ENCODE assay signal across 8 cellular contexts in genomic region chr2:54103454-54104314, GRCh38. TPM values are rescaled to one million over a fixed set of nuclear protein-coding genes. Genes with fewer than 3 reads are reported as not detected.
DNase-seq lines count a peak whose midpoint lies in the region; ATAC-seq and TF ChIP-seq lines count a peak whose summit lies in the region.

No MANE protein-coding gene starts in this region.

- CTCF ChIA-PET in HEK293T (lab: Yijun Ruan, JAX) = no interaction called here

- H3K27ac Mint-ChIP-seq in activated naive CD8-positive, alpha-beta T cell treated with anti-CD3 and anti-CD28 coated beads for 36 hours = no peak overlapping the region

- no peaks in the 10 kb centered on the region for H3K27me3 Mint-ChIP-seq in activated naive CD8-positive, alpha-beta T cell treated with anti-CD3 and anti-CD28 coated beads for 36 hours

- H3K9me3 Mint-ChIP-seq in activated naive CD8-positive, alpha-beta T cell treated with anti-CD3 and anti-CD28 coated beads for 36 hours = no peaks in the 10 kb centered on the region

- no peaks in the 10 kb centered on the region for H3K36me3 Mint-ChIP-seq in activated naive CD8-positive, alpha-beta T cell treated with anti-CD3 and anti-CD28 coated beads for 36 hours

- peak; percentile 5 for DNase-seq in NCI-H2196 (lab: John Stamatoyannopoulos, UW; ENCODE audit: unreplicated experiment)
- DNase-seq in NCI-H2196 treated with DMSO at 0.1 percent for 48 hours (lab: John Stamatoyannopoulos, UW; ENCODE audit: unreplicated experiment) = no peak
- DNase-seq in HEK293T (ENCODE audit: extremely low spot score) = peak; percentile 20
- peak; percentile 55 for DNase-seq in NCI-H460 (ENCODE audit: extremely low read depth, low read depth)
- peak; percentile 25 for DNase-seq in activated naive CD8-positive, alpha-beta T cell treated with anti-CD3 and anti-CD28 coated beads for 36 hours
- peak; percentile 75 for DNase-seq in iPS-NIHi7 (ENCODE audit: extremely low spot score)
- DNase-seq in NCI-H187 (lab: John Stamatoyannopoulos, UW) = no peak

- H3K4me3 Mint-ChIP-seq in activated naive CD8-positive, alpha-beta T cell treated with anti-CD3 and anti-CD28 coated beads for 36 hours = no peak overlapping the region

- POLR2A ChIA-PET in HEK293T (lab: Yijun Ruan, JAX) = interaction anchor here (2.1 kb wide), 1 partner anchor 12 kb away, joined by 6 read pairs; no protein-coding TSS in a partner anchor

- ATAC-seq in HG03025 (IDR thresholded peaks at IDR 0.05; ENCODE audit: low FRiP score, unreplicated experiment) = no peak

- H3K4me1 Mint-ChIP-seq in activated naive CD8-positive, alpha-beta T cell treated with anti-CD3 and anti-CD28 coated beads for 36 hours = peaks cover 9% of the 10 kb centered on the region

TF ChIP-seq in HEK293T, 16 proteins besides CTCF, POLR2A, EP300 and RAD21:
- TF ChIP-seq CTBP1 (IDR thresholded peaks at IDR 0.05; ENCODE audit: borderline replicate concordance) (no peak), TARDBP (IDR thresholded peaks at IDR 0.05) (no peak), ARNT (IDR thresholded peaks at IDR 0.05) (no peak), BHLHE40 (IDR thresholded peaks at IDR 0.05; ENCODE audit: borderline replicate concordance) (no peak), L3MBTL2 (conservative IDR thresholded peaks at IDR 0.05) (no peak), FOXK2 (IDR thresholded peaks at IDR 0.05) (no peak), SUZ12 (IDR thresholded peaks at IDR 0.05) (no peak), PKNOX1 (IDR thresholded peaks at IDR 0.05) (no peak), FOXA1 (IDR thresholded peaks at IDR 0.05) (no peak), SP1 (IDR thresholded peaks at IDR 0.05) (no peak), LEF1 (IDR thresholded peaks at IDR 0.05; ENCODE audit: borderline replicate concordance) (no peak), ELF4 (IDR thresholded peaks at IDR 0.05) (no peak), ZNF384 (IDR thresholded peaks at IDR 0.05) (no peak), NFRKB (IDR thresholded peaks at IDR 0.05) (no peak), HDGF (IDR thresholded peaks at IDR 0.05; ENCODE audit: borderline replicate concordance) (no peak)

RNA-seq across cellular contexts. Expression of gene ACYP2, which starts 11.7 kb away (rescaled TPM):
- total RNA-seq in NCI-H460 (2014; rRNA removed; shearing (Covaris generic)) = 6.8 and 7.4 TPM in 2 replicates
- polyA plus RNA-seq in NCI-H460 (2014; cell fraction: nucleus; rRNA removed) = 0.41 and 1.5 TPM in 2 replicates
- total RNA-seq in activated naive CD8-positive, alpha-beta T cell treated with anti-CD3 and anti-CD28 coated beads for 36 hours = 1 to 10 TPM; 6.2 to 7.5 TPM

Comparison
In these comparisons a context has a peak if more than half of its experiments do, and no peak if none do; other contexts are left out.
1. DNase-seq: peak in NCI-H2196 (single experiment), HEK293T (single experiment), NCI-H460 (single experiment), activated naive CD8-positive, alpha-beta T cell treated with anti-CD3 and anti-CD28 coated beads for 36 hours (single experiment) and iPS-NIHi7 (single experiment); none in NCI-H2196 treated with DMSO at 0.1 percent for 48 hours (single experiment) and NCI-H187 (0 of 2).